2 cellular contexts compared by ENCODE assay signal in genomic region chr14:94480809-94481208, GRCh38.
TF ChIP-seq lines count a peak whose summit lies in the region.

No MANE protein-coding gene starts in this region.

TF ChIP-seq in SK-N-SH, 30 proteins besides CTCF, POLR2A, EP300 and RAD21:
- TF ChIP-seq, protein P1, sequence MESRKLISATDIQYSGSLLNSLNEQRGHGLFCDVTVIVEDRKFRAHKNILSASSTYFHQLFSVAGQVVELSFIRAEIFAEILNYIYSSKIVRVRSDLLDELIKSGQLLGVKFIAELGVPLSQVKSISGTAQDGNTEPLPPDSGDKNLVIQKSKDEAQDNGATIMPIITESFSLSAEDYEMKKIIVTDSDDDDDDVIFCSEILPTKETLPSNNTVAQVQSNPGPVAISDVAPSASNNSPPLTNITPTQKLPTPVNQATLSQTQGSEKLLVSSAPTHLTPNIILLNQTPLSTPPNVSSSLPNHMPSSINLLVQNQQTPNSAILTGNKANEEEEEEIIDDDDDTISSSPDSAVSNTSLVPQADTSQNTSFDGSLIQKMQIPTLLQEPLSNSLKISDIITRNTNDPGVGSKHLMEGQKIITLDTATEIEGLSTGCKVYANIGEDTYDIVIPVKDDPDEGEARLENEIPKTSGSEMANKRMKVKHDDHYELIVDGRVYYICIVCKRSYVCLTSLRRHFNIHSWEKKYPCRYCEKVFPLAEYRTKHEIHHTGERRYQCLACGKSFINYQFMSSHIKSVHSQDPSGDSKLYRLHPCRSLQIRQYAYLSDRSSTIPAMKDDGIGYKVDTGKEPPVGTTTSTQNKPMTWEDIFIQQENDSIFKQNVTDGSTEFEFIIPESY (IDR thresholded peaks at IDR 0.05; ENCODE audit: borderline replicate concordance, low read depth) = no peak
- no peak for TF ChIP-seq MAX (IDR thresholded peaks at IDR 0.05; ENCODE audit: low read depth)
- no peak for TF ChIP-seq TCF12 (IDR thresholded peaks at IDR 0.05)
- no peak for TF ChIP-seq TEAD4 (IDR thresholded peaks at IDR 0.05; ENCODE audit: borderline replicate concordance, insufficient read depth)
- TF ChIP-seq CHD2 (IDR thresholded peaks at IDR 0.05; ENCODE audit: low read length, partially characterized antibody) = no peak
- TF ChIP-seq MXI1 (IDR thresholded peaks at IDR 0.05; ENCODE audit: low read depth, low read length) = no peak
- TF ChIP-seq MEF2A (IDR thresholded peaks at IDR 0.05; ENCODE audit: borderline replicate concordance, low read depth) = no peak
- no peak for TF ChIP-seq GABPA (IDR thresholded peaks at IDR 0.05; ENCODE audit: low read depth)
- TF ChIP-seq POLR2AphosphoS5 (IDR thresholded peaks at IDR 0.05; ENCODE audit: low read depth, low read length) = no peak
- no peak for TF ChIP-seq SMC3 (IDR thresholded peaks at IDR 0.05; ENCODE audit: low read depth, low read length)
- TF ChIP-seq RCOR1 (IDR thresholded peaks at IDR 0.05; ENCODE audit: low read length) = no peak
- TF ChIP-seq RXRA (IDR thresholded peaks at IDR 0.05; ENCODE audit: borderline replicate concordance, low read depth) = no peak
- TF ChIP-seq, protein P2, sequence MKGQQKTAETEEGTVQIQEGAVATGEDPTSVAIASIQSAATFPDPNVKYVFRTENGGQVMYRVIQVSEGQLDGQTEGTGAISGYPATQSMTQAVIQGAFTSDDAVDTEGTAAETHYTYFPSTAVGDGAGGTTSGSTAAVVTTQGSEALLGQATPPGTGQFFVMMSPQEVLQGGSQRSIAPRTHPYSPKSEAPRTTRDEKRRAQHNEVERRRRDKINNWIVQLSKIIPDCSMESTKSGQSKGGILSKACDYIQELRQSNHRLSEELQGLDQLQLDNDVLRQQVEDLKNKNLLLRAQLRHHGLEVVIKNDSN (IDR thresholded peaks at IDR 0.05; ENCODE audit: borderline replicate concordance, low read depth) = no peak
- TF ChIP-seq GATA2 (CRISPR knock-in tag; IDR thresholded peaks at IDR 0.05) = no peak
- no peak for TF ChIP-seq RFX5 (IDR thresholded peaks at IDR 0.05; ENCODE audit: low read length)
- no peak for TF ChIP-seq NRF1 (IDR thresholded peaks at IDR 0.05; ENCODE audit: low read depth, low read length)
- TF ChIP-seq TAF1 (IDR thresholded peaks at IDR 0.05; ENCODE audit: borderline replicate concordance, low read depth, low read length) = no peak
- no peak for TF ChIP-seq USF2 (IDR thresholded peaks at IDR 0.05; ENCODE audit: borderline replicate concordance, low read depth, low read length)
- TF ChIP-seq, protein P3, sequence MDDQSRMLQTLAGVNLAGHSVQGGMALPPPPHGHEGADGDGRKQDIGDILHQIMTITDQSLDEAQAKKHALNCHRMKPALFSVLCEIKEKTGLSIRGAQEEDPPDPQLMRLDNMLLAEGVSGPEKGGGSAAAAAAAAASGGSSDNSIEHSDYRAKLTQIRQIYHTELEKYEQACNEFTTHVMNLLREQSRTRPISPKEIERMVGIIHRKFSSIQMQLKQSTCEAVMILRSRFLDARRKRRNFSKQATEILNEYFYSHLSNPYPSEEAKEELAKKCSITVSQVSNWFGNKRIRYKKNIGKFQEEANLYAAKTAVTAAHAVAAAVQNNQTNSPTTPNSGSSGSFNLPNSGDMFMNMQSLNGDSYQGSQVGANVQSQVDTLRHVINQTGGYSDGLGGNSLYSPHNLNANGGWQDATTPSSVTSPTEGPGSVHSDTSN (IDR thresholded peaks at IDR 0.05) = no peak

TF ChIP-seq in SK-N-SH treated with all-trans-retinoic acid at 6 μM for 48 hours, 23 proteins besides CTCF, POLR2A, EP300 and RAD21 (continued from another document):
- no peak for TF ChIP-seq POU6F1 (CRISPR knock-in tag; IDR thresholded peaks at IDR 0.05; ENCODE audit: borderline replicate concordance, low read depth)
- TF ChIP-seq ISL1 (CRISPR knock-in tag; IDR thresholded peaks at IDR 0.05) = no peak
- no peak for TF ChIP-seq ZNF8 (CRISPR knock-in tag; IDR thresholded peaks at IDR 0.05)
- no peak for TF ChIP-seq ZNF70 (CRISPR knock-in tag; IDR thresholded peaks at IDR 0.05)
- no peak for TF ChIP-seq OSR1 (CRISPR knock-in tag; IDR thresholded peaks at IDR 0.05)
- TF ChIP-seq CSDC2 (CRISPR knock-in tag; IDR thresholded peaks at IDR 0.05) = no peak
- no peak for TF ChIP-seq ZNF565 (CRISPR knock-in tag; conservative IDR thresholded peaks at IDR 0.05; ENCODE audit: low read depth)
- TF ChIP-seq CREB5 (CRISPR knock-in tag; IDR thresholded peaks at IDR 0.05; ENCODE audit: low read depth) = no peak
- no peak for TF ChIP-seq ZC3H10 (CRISPR knock-in tag; IDR thresholded peaks at IDR 0.05)
- no peak for TF ChIP-seq PPARA (CRISPR knock-in tag; IDR thresholded peaks at IDR 0.05; ENCODE audit: borderline replicate concordance)
- no peak for TF ChIP-seq ZFP30 (CRISPR knock-in tag; IDR thresholded peaks at IDR 0.05)
- TF ChIP-seq TOX (CRISPR knock-in tag; IDR thresholded peaks at IDR 0.05; ENCODE audit: borderline replicate concordance) = no peak
- no peak for TF ChIP-seq ESRRG (CRISPR knock-in tag; IDR thresholded peaks at IDR 0.05)
